In genomic region chr18:48996041-48996440, GRCh38 we compare ENCODE assay signal across 15 cellular contexts.
"Had no signal": no experiment of that assay in that cellular context is flagged by ENCODE, and none has a peak within 500 bp of the region (broad histone marks: within the 10 kb centered on the region; RNA-seq: fewer than 3 reads in every experiment).

No MANE protein-coding gene starts in this region.

- H3K27ac Mint-ChIP-seq: activated B cell treated with CpG ODN at 0.5 μM for 24 hours; activated naive CD8-positive, alpha-beta T cell treated with anti-CD3 and anti-CD28 coated beads for 36 hours; natural killer cell treated with Interleukin-12 subunit alpha and Interleukin-12 subunit beta and Interleukin-15 and Interleukin-18, amount 100 ng/mL, for 72 hours had no signal

- H3K36me3 ChIP-seq: esophagus muscularis mucosa, sigmoid colon, suprapubic skin had no signal

- H3K36me3 Mint-ChIP-seq: activated naive CD8-positive, alpha-beta T cell treated with anti-CD3 and anti-CD28 coated beads for 36 hours; natural killer cell treated with Interleukin-12 subunit alpha and Interleukin-12 subunit beta and Interleukin-15 and Interleukin-18, amount 100 ng/mL, for 72 hours had no signal

- H3K4me3 ChIP-seq: esophagus muscularis mucosa, mucosa of descending colon, sigmoid colon, suprapubic skin had no signal

- DNase-seq: activated B cell treated with CpG ODN at 0.5 μM for 24 hours; activated gamma-delta T cell; activated naive CD8-positive, alpha-beta T cell treated with anti-CD3 and anti-CD28 coated beads for 36 hours; activated T-cell treated with anti-CD3 and anti-CD28 coated beads, Interleukin-2, amount 50 U/mL, for 4 hours; aorta; glutamatergic neuron; mammary epithelial cell; mucosa of descending colon; sigmoid colon; stimulated activated CD4-positive, alpha-beta T cell treated with anti-CD3 and anti-CD28 coated beads, Interleukin-12 subunit alpha, Interleukin-12 subunit beta, amount 100 ng/mL, for 4 hours; stimulated activated naive CD4-positive, alpha-beta T cell treated with Interleukin-2 at 50 U/mL for 16 hours; T-helper 1 cell had no signal

- H3K4me3 Mint-ChIP-seq: activated B cell treated with CpG ODN at 0.5 μM for 24 hours; activated naive CD8-positive, alpha-beta T cell treated with anti-CD3 and anti-CD28 coated beads for 36 hours; activated T-cell treated with anti-CD3 and anti-CD28 coated beads, Interleukin-2, amount 50 U/mL, for 4 hours; natural killer cell treated with Interleukin-12 subunit alpha and Interleukin-12 subunit beta and Interleukin-15 and Interleukin-18, amount 100 ng/mL, for 72 hours had no signal

- ATAC-seq: natural killer cell treated with Interleukin-12 subunit alpha and Interleukin-12 subunit beta and Interleukin-15 and Interleukin-18, amount 100 ng/mL, for 72 hours had no signal

- H3K9me3 Mint-ChIP-seq: activated B cell treated with CpG ODN at 0.5 μM for 24 hours; activated naive CD8-positive, alpha-beta T cell treated with anti-CD3 and anti-CD28 coated beads for 36 hours; activated T-cell treated with anti-CD3 and anti-CD28 coated beads, Interleukin-2, amount 50 U/mL, for 4 hours; natural killer cell treated with Interleukin-12 subunit alpha and Interleukin-12 subunit beta and Interleukin-15 and Interleukin-18, amount 100 ng/mL, for 72 hours had no signal

- H3K27ac ChIP-seq: suprapubic skin had no signal

- H3K27me3 ChIP-seq: esophagus muscularis mucosa, sigmoid colon, suprapubic skin had no signal

- H3K9me3 ChIP-seq: esophagus muscularis mucosa, mucosa of descending colon, sigmoid colon, suprapubic skin had no signal

- H3K27me3 Mint-ChIP-seq: activated B cell treated with CpG ODN at 0.5 μM for 24 hours; activated naive CD8-positive, alpha-beta T cell treated with anti-CD3 and anti-CD28 coated beads for 36 hours had no signal
